Comparison of ENCODE assay signal across 19 cellular contexts in the genomic region with DNA sequence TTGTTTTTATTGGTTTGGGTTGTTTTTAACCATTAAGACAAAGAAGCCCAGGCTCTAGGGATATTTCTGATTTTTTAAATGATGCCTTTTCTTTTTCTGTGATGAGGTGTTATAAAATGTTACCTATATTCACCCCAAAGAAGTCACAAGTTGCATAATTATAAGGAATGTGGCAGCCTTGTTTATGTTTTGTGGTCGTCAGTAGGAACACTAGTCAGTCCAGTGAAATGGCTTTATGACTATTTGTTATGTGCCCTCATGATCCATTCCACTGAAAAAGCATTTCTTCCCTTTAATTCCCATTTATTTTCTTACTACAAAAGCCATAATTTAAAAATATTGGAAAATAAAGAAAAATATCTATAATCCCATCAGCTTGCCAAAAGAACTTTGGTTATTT. TPM values are rescaled to one million over a fixed set of nuclear protein-coding genes. Genes with fewer than 3 reads are reported as not detected.
"Had no signal": no experiment of that assay in that cellular context is flagged by ENCODE, and none has a peak within 500 bp of the region (broad histone marks: within the 10 kb centered on the region; RNA-seq: fewer than 3 reads in every experiment).

No MANE protein-coding gene starts in this region.

- DNase-seq: activated CD4-positive, CD25-positive, alpha-beta regulatory T cell treated with anti-CD3 and anti-CD28 coated beads, Interleukin-2, amount 50 U/mL, for 72 hours; amniotic stem cell; body of pancreas; caudate nucleus; erythroblast; immature natural killer cell; mesendoderm; naive thymus-derived CD8-positive, alpha-beta T cell; psoas muscle; right lobe of liver; spleen; stimulated activated CD4-positive, alpha-beta T cell treated with anti-CD3 and anti-CD28 coated beads, Interleukin-4, amount 100 ng/mL, for 4 hours; testis; upper lobe of right lung had no signal

- H3K4me1 Mint-ChIP-seq: immature natural killer cell; stimulated activated memory B cell treated with anti-CD40 and anti-IgM and Interleukin-4, amounts not matched to agents 10 μg/mL and 1 μg/mL and 100 μg/mL, for 72 hours had no signal

- H3K27ac ChIP-seq: body of pancreas, psoas muscle, right lobe of liver, spleen, testis, upper lobe of right lung, VCaP had no signal

- H3K27ac Mint-ChIP-seq: activated naive CD8-positive, alpha-beta T cell; immature natural killer cell; stimulated activated memory B cell treated with anti-CD40 and anti-IgM and Interleukin-4, amounts not matched to agents 10 μg/mL and 1 μg/mL and 100 μg/mL, for 72 hours; T-helper 1 cell treated with Interleukin-12 subunit alpha and Interleukin-12 subunit beta and Interleukin-4 antibody, amounts not matched to agents 30 μg/mL and 1 μg/mL, for 36 hours had no signal

- H3K9me3 Mint-ChIP-seq: immature natural killer cell; naive thymus-derived CD8-positive, alpha-beta T cell; stimulated activated memory B cell treated with anti-CD40 and anti-IgM and Interleukin-4, amounts not matched to agents 10 μg/mL and 1 μg/mL and 100 μg/mL, for 72 hours; T-helper 1 cell treated with Interleukin-12 subunit alpha and Interleukin-12 subunit beta and Interleukin-4 antibody, amounts not matched to agents 30 μg/mL and 1 μg/mL, for 36 hours had no signal

- H3K4me3 ChIP-seq: body of pancreas, psoas muscle, right lobe of liver, spleen, testis, upper lobe of right lung had no signal

- H3K9me3 ChIP-seq: body of pancreas, psoas muscle, right lobe of liver, spleen, testis, upper lobe of right lung had no signal

- H3K27me3 Mint-ChIP-seq: activated naive CD8-positive, alpha-beta T cell; stimulated activated memory B cell treated with anti-CD40 and anti-IgM and Interleukin-4, amounts not matched to agents 10 μg/mL and 1 μg/mL and 100 μg/mL, for 72 hours had no signal

- ATAC-seq: body of pancreas; naive thymus-derived CD8-positive, alpha-beta T cell; psoas muscle; right lobe of liver; stimulated activated memory B cell treated with anti-CD40 and anti-IgM and Interleukin-4, amounts not matched to agents 10 μg/mL and 1 μg/mL and 100 μg/mL, for 72 hours; upper lobe of right lung had no signal

- H3K4me3 Mint-ChIP-seq: activated naive CD8-positive, alpha-beta T cell; immature natural killer cell; naive thymus-derived CD8-positive, alpha-beta T cell; stimulated activated memory B cell treated with anti-CD40 and anti-IgM and Interleukin-4, amounts not matched to agents 10 μg/mL and 1 μg/mL and 100 μg/mL, for 72 hours; T-helper 1 cell treated with Interleukin-12 subunit alpha and Interleukin-12 subunit beta and Interleukin-4 antibody, amounts not matched to agents 30 μg/mL and 1 μg/mL, for 36 hours had no signal

- H3K4me1 ChIP-seq: body of pancreas, psoas muscle, right lobe of liver, spleen, testis, upper lobe of right lung had no signal

- H3K27me3 ChIP-seq: body of pancreas, right lobe of liver, spleen, testis, upper lobe of right lung had no signal

- H3K36me3 ChIP-seq: right lobe of liver had no signal

RNA-seq across cellular contexts. Expression of a gene that starts 34.4 kb away (rescaled TPM):
- total RNA-seq: activated CD8-positive, alpha-beta memory T cell treated with anti-CD3 and anti-CD28 coated beads for 36 hours; naive thymus-derived CD8-positive, alpha-beta T cell had no signal
